ENCODE assay signal across 10 cellular contexts in genomic region chr4:123986268-123986798, GRCh38.
DNase-seq lines count a peak whose midpoint lies in the region; ATAC-seq and TF ChIP-seq lines count a peak whose summit lies in the region.
"Had no signal": no experiment of that assay in that cellular context is flagged by ENCODE, and none has a peak within 500 bp of the region (broad histone marks: within the 10 kb centered on the region; RNA-seq: fewer than 3 reads in every experiment).

No MANE protein-coding gene starts in this region.

- H3K4me3 ChIP-seq in BLaER1: no peak overlapping the region
- H3K4me3 ChIP-seq in fibroblast of villous mesenchyme (ENCODE audit: low read depth, low read length): no peak overlapping the region
- H3K4me3 ChIP-seq in psoas muscle: no peak overlapping the region
- H3K4me3 ChIP-seq: cardiac muscle cell had no signal

- peak; percentile 92 for ATAC-seq in SK-N-SH treated with all-trans-retinoic acid at 6 μM for 48 hours
- ATAC-seq in psoas muscle: peak; percentile 41 to 84 (median 58)
- ATAC-seq in GM18519 (IDR thresholded peaks at IDR 0.05; ENCODE audit: low FRiP score, unreplicated experiment): no peak
- ATAC-seq in HG03520 (IDR thresholded peaks at IDR 0.05; ENCODE audit: unreplicated experiment): no peak
- no peak for ATAC-seq in GM18868 (IDR thresholded peaks at IDR 0.05; ENCODE audit: unreplicated experiment)
- ATAC-seq in HG02642 (IDR thresholded peaks at IDR 0.05; ENCODE audit: poor library complexity, unreplicated experiment): no peak

- no peak overlapping the region for H3K27ac ChIP-seq in BLaER1
- H3K27ac ChIP-seq in psoas muscle: peak overlapping the region; percentile 56
- H3K27ac ChIP-seq: cardiac muscle cell had no signal

- intact Hi-C loops in psoas muscle (cut with DNase I): loop anchor here in 1 of 2 donors (10.0 kb wide), 1 partner anchor 92 kb away; no protein-coding TSS in a partner anchor

- H3K4me1 ChIP-seq in BLaER1 (peaks cover 11% of the 10 kb centered on the region), psoas muscle (peaks cover 13% of the 10 kb centered on the region)

- H3K9me3 ChIP-seq in BLaER1 (no peaks in the 10 kb centered on the region), psoas muscle (no peaks in the 10 kb centered on the region)

- H3K27me3 ChIP-seq in BLaER1 (no peaks in the 10 kb centered on the region), psoas muscle (ENCODE audit: insufficient read depth in 3 of 3, low read length in 2 of 3) (no peaks in the 10 kb centered on the region)
- H3K27me3 ChIP-seq: cardiac muscle cell had no signal

- TF ChIP-seq CTCF in fibroblast of villous mesenchyme (IDR thresholded peaks at IDR 0.05; ENCODE audit: insufficient read depth, low read depth, low read length): no peak
- TF ChIP-seq CTCF in psoas muscle (IDR thresholded peaks at IDR 0.05): no peak

- no peaks in the 10 kb centered on the region for H3K36me3 ChIP-seq in BLaER1
- no peaks in the 10 kb centered on the region for H3K36me3 ChIP-seq in psoas muscle (ENCODE audit: insufficient read depth in 1 of 2, low read depth in 1 of 2)
- H3K36me3 ChIP-seq: cardiac muscle cell had no signal

- DNase-seq in fibroblast of villous mesenchyme (ENCODE audit: low read depth) (peak; percentile 76), psoas muscle (peak; percentile 38 to 64)
- DNase-seq: activated B cell treated with CpG ODN at 0.5 μM for 24 hours had no signal

- H4K20me1 ChIP-seq in BLaER1: no peaks in the 10 kb centered on the region

- WGBS in psoas muscle, 3 donors: 22 to 33% (median 25%) methylated on average over 2 of the region's 2 CpGs

- no peak overlapping the region for H3K9ac ChIP-seq in BLaER1

- H3K4me2 ChIP-seq in BLaER1: 0 out of 2 replicates have a peak overlapping the region, but pooled peaks have one; percentile 1

TF ChIP-seq in SK-N-SH treated with all-trans-retinoic acid at 6 μM for 48 hours, 23 proteins besides CTCF, POLR2A, EP300 and RAD21:
- TF ChIP-seq CREB5 (CRISPR knock-in tag; IDR thresholded peaks at IDR 0.05; ENCODE audit: low read depth) (peak; percentile 17; the same call in 1 of the 2 replicates), ISL1 (CRISPR knock-in tag; IDR thresholded peaks at IDR 0.05) (peak; percentile 80), ZC3H10 (CRISPR knock-in tag; IDR thresholded peaks at IDR 0.05) (no peak), ZNF565 (CRISPR knock-in tag; conservative IDR thresholded peaks at IDR 0.05; ENCODE audit: low read depth) (no peak)

Comparison
In these comparisons a context has a peak if more than half of its experiments do, and no peak if none do; other contexts are left out.
1. ATAC-seq: peak in SK-N-SH treated with all-trans-retinoic acid at 6 μM for 48 hours (single experiment) and psoas muscle (4 of 4); none in GM18519 (single experiment), HG03520 (single experiment), GM18868 (single experiment) and HG02642 (single experiment).